Comparison of ENCODE assay signal across 1 cellular context in genomic region chr11:122661182-122661945, GRCh38.
A peak's percentile ranks its signal among the peaks of the same experiment; 100 is the strongest.
TF ChIP-seq lines count a peak whose summit lies in the region.

No MANE protein-coding gene starts in this region.

TF ChIP-seq in HEK293, 187 proteins besides CTCF, POLR2A, EP300 and RAD21 (continued from another document):
- no peak for TF ChIP-seq PRDM6 (tag by site-specific recombination; IDR thresholded peaks at IDR 0.05)
- no peak for TF ChIP-seq ZNF768 (tag by site-specific recombination; IDR thresholded peaks at IDR 0.05)
- no peak for TF ChIP-seq ZNF184 (tag by site-specific recombination; IDR thresholded peaks at IDR 0.05)
- TF ChIP-seq ZBTB26 (tag by site-specific recombination; optimal IDR thresholded peaks at IDR 0.05): no peak
- TF ChIP-seq ZNF747 (tag by site-specific recombination; IDR thresholded peaks at IDR 0.05): no peak
- TF ChIP-seq SP7 (tag by site-specific recombination; IDR thresholded peaks at IDR 0.05): peak; percentile 79
- no peak for TF ChIP-seq ZNF133 (tag by site-specific recombination; IDR thresholded peaks at IDR 0.05)
